ENCODE assay signal across 1 cellular context in the genomic region with DNA sequence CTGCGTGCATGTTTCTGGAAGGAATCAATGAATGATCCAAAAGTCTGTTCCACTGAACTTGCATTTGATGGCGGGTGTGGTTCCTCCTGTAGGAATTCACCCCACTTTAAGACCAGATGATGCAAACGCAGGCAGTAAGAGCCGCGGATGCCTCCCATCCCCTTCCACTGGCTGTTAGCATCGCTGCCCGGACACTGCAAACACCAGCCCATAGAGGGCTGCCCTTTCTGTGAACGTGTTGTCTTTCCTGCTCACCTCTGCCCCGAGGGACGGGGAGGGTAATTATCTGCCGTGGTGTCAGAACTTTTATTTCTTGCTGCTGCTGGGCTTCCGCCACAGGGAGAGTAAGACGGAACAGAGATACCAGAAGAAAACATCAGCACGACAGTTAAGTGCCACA.
TF ChIP-seq lines count a peak whose summit lies in the region.

No MANE protein-coding gene starts in this region.

TF ChIP-seq in HCT116, 20 proteins besides CTCF, POLR2A, EP300 and RAD21:
- TF ChIP-seq FOSL1 (IDR thresholded peaks at IDR 0.05; ENCODE audit: low read depth) (no peak), JUND (IDR thresholded peaks at IDR 0.05) (no peak), EGR1 (IDR thresholded peaks at IDR 0.05; ENCODE audit: low read depth) (no peak)
- TF ChIP-seq, protein P1, sequence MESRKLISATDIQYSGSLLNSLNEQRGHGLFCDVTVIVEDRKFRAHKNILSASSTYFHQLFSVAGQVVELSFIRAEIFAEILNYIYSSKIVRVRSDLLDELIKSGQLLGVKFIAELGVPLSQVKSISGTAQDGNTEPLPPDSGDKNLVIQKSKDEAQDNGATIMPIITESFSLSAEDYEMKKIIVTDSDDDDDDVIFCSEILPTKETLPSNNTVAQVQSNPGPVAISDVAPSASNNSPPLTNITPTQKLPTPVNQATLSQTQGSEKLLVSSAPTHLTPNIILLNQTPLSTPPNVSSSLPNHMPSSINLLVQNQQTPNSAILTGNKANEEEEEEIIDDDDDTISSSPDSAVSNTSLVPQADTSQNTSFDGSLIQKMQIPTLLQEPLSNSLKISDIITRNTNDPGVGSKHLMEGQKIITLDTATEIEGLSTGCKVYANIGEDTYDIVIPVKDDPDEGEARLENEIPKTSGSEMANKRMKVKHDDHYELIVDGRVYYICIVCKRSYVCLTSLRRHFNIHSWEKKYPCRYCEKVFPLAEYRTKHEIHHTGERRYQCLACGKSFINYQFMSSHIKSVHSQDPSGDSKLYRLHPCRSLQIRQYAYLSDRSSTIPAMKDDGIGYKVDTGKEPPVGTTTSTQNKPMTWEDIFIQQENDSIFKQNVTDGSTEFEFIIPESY (IDR thresholded peaks at IDR 0.05; ENCODE audit: extremely low read depth, insufficient replicate concordance, low read length) = no peak
